16 cellular contexts compared by ENCODE assay signal in the genomic region with DNA sequence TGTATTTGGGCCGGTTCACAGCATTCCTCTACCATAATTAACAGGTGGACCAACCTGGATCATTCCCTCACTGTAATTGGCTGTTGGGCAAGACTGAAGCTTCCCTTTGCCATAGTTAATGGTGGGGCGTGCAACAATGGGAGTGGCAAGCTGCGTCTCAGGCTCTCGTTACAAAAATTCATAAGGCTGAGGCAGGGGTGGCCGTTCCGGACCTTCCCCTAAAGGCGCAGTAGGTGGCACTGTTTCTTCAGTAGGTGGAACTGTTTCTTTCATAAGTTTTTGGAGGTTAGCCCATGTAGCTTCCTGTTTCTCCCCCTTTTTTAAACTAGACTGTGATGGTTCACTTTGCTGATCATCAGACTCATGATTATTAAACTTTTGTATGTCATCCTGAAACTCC. TPM values are rescaled to one million over a fixed set of nuclear protein-coding genes. Genes with fewer than 3 reads are reported as not detected.
DNase-seq lines count a peak whose midpoint lies in the region; ATAC-seq and TF ChIP-seq lines count a peak whose summit lies in the region.
"Had no signal": no experiment of that assay in that cellular context is flagged by ENCODE, and none has a peak within 500 bp of the region (broad histone marks: within the 10 kb centered on the region; RNA-seq: fewer than 3 reads in every experiment).

No MANE protein-coding gene starts in this region.

- no peak overlapping the region for H3K4me2 ChIP-seq in PC-3 (ENCODE audit: low read length)

- no peak for ATAC-seq in PC-3
- ATAC-seq in lower lobe of right lung = no peak
- no peak for ATAC-seq in GM19324 (IDR thresholded peaks at IDR 0.05; ENCODE audit: low FRiP score, unreplicated experiment)
- no peak for ATAC-seq in Right ventricle myocardium superior (ENCODE audit: poor library complexity)

- H3K4me1 ChIP-seq in HEK293 (ENCODE audit: control insufficient read depth, insufficient read depth, low read length) (no peaks in the 10 kb centered on the region; the same call in 1 of the 2 replicates), PC-3 (ENCODE audit: insufficient read depth, low read length) (peaks cover 15% of the 10 kb centered on the region), lower lobe of right lung (no peaks in the 10 kb centered on the region)
- H3K4me1 ChIP-seq: vagina had no signal

- no peak overlapping the region for H3K9ac ChIP-seq in PC-3 (ENCODE audit: low read length)

- CTCF ChIA-PET in HEK293 (lab: Yijun Ruan, JAX) = interaction anchor here (0.5 to 2.6 kb wide), 7 partner anchors 11 to 204 kb away, joined by 3 to 22 read pairs (median 4); no protein-coding TSS in a partner anchor
- CTCF ChIA-PET in PC-3 (lab: Charles Lee) = no interaction called here

- no peak overlapping the region for H3K4me3 ChIP-seq in HEK293 (ENCODE audit: low read depth, low read length)
- H3K4me3 ChIP-seq in PC-3 (ENCODE audit: low read length) = no peak overlapping the region
- H3K4me3 ChIP-seq in lower lobe of right lung = no peak overlapping the region
- H3K4me3 ChIP-seq: vagina had no signal

- TF ChIP-seq CTCF in HEK293 (tag by site-specific recombination; IDR thresholded peaks at IDR 0.05) (no peak), PC-3 (conservative IDR thresholded peaks at IDR 0.05; ENCODE audit: low read depth, low read length) (peak; percentile 29; the same call in 1 of the 2 replicates), lower lobe of right lung (IDR thresholded peaks at IDR 0.05) (peak; percentile 13)

- H3K9me3 ChIP-seq in HEK293 (ENCODE audit: control insufficient read depth, insufficient read depth, low read depth, low read length) (no peaks in the 10 kb centered on the region), PC-3 (ENCODE audit: low read length) (no peaks in the 10 kb centered on the region), lower lobe of right lung (peaks cover 11% of the 10 kb centered on the region)
- H3K9me3 ChIP-seq: vagina had no signal

- POLR2A ChIA-PET in HEK293 (lab: Yijun Ruan, JAX) (no interaction called here), PC-3 (lab: Charles Lee; ENCODE audit: unreplicated experiment) (no interaction called here)

- H3K27me3 ChIP-seq in PC-3 (ENCODE audit: low read length) (no peaks in the 10 kb centered on the region), lower lobe of right lung (ENCODE audit: low read depth) (no peaks in the 10 kb centered on the region)
- H3K27me3 ChIP-seq: vagina had no signal

- H3F3A ChIP-seq in PC-3 (ENCODE audit: low read length, unreplicated experiment) = no peaks in the 10 kb centered on the region

- DNase-seq in NCI-H2171 treated with DMSO at 0.1 percent for 48 hours (lab: John Stamatoyannopoulos, UW) = peak; percentile 4
- no peak for DNase-seq in NCI-H2171 (lab: John Stamatoyannopoulos, UW)
- no peak for DNase-seq in PC-3
- no peak for DNase-seq in lower lobe of right lung
- no peak for DNase-seq in Right ventricle myocardium superior
- no peak for DNase-seq in HT-29 (ENCODE audit: low spot score)
- DNase-seq: activated B cell treated with CpG ODN at 0.5 μM for 24 hours; activated T-cell treated with anti-CD3 and anti-CD28 coated beads for 4 hours; DMS79 treated with DMSO at 0.1 percent for 48 hours; kidney; NCI-H2227 treated with DMSO at 0.1 percent for 48 hours; SIG-M5; stimulated activated CD4-positive, alpha-beta T cell treated with anti-CD3 and anti-CD28 coated beads, Interleukin-2, amount 100 ng/mL, for 24 hours had no signal

- no TSS peak for BruUV-seq in PC-3 (replicated peaks; lab: Mats Ljungman, UMichigan)

- H3K36me3 ChIP-seq in HEK293 (ENCODE audit: control insufficient read depth in 2 of 2, insufficient read depth in 1 of 2, low read length in 2 of 2) = no peaks in the 10 kb centered on the region
- H3K36me3 ChIP-seq in PC-3 (ENCODE audit: low read depth, low read length) = no peaks in the 10 kb centered on the region
- H3K36me3 ChIP-seq in lower lobe of right lung = no peaks in the 10 kb centered on the region
- H3K36me3 ChIP-seq: vagina had no signal

- no peaks in the 10 kb centered on the region for H3K79me2 ChIP-seq in PC-3 (ENCODE audit: low read length)

- H4K20me1 ChIP-seq in PC-3 (ENCODE audit: low read length) = no peaks in the 10 kb centered on the region

- intact Hi-C loops in PC-3 (cut with micrococcal nuclease) (no loop called here), lower lobe of right lung (cut with DNase I) (no loop called here), Right ventricle myocardium superior (cut with DNase I) (no loop called here)

- H3K9me2 ChIP-seq in PC-3 (replicated peaks; ENCODE audit: low read length) = no peaks in the 10 kb centered on the region

- no peak overlapping the region for H3K27ac ChIP-seq in HEK293 (ENCODE audit: extremely low read depth, low read depth, low read length)
- no peak overlapping the region for H3K27ac ChIP-seq in PC-3 (ENCODE audit: low read length)
- H3K27ac ChIP-seq in lower lobe of right lung = no peak overlapping the region
- H3K27ac ChIP-seq: vagina had no signal

- H2AFZ ChIP-seq in PC-3 (ENCODE audit: low read length) = no peak overlapping the region

TF ChIP-seq in HEK293, 187 proteins besides CTCF, POLR2A, EP300 and RAD21:
- TF ChIP-seq ZBTB20 (tag by site-specific recombination; IDR thresholded peaks at IDR 0.05) = peak; percentile 67
- TF ChIP-seq ZNF311 (tag by site-specific recombination; IDR thresholded peaks at IDR 0.05; ENCODE audit: borderline replicate concordance) = no peak
- no peak for TF ChIP-seq ZNF391 (tag by site-specific recombination; IDR thresholded peaks at IDR 0.05; ENCODE audit: borderline replicate concordance, low read depth)
- TF ChIP-seq ZFP37 (tag by site-specific recombination; IDR thresholded peaks at IDR 0.05) = no peak
- no peak for TF ChIP-seq ZNF423 (tag by site-specific recombination; IDR thresholded peaks at IDR 0.05)
- peak; percentile 80 for TF ChIP-seq ZNF654 (tag by site-specific recombination; IDR thresholded peaks at IDR 0.05; ENCODE audit: low read depth)
- TF ChIP-seq ZNF791 (tag by site-specific recombination; IDR thresholded peaks at IDR 0.05) = no peak
- TF ChIP-seq SALL2 (tag by site-specific recombination; IDR thresholded peaks at IDR 0.05; ENCODE audit: borderline replicate concordance) = no peak
- TF ChIP-seq MYNN (tag by site-specific recombination; IDR thresholded peaks at IDR 0.05; ENCODE audit: borderline replicate concordance) = no peak
- TF ChIP-seq BCL11A (tag by site-specific recombination; IDR thresholded peaks at IDR 0.05; ENCODE audit: low read depth) = no peak
- TF ChIP-seq, protein P1, sequence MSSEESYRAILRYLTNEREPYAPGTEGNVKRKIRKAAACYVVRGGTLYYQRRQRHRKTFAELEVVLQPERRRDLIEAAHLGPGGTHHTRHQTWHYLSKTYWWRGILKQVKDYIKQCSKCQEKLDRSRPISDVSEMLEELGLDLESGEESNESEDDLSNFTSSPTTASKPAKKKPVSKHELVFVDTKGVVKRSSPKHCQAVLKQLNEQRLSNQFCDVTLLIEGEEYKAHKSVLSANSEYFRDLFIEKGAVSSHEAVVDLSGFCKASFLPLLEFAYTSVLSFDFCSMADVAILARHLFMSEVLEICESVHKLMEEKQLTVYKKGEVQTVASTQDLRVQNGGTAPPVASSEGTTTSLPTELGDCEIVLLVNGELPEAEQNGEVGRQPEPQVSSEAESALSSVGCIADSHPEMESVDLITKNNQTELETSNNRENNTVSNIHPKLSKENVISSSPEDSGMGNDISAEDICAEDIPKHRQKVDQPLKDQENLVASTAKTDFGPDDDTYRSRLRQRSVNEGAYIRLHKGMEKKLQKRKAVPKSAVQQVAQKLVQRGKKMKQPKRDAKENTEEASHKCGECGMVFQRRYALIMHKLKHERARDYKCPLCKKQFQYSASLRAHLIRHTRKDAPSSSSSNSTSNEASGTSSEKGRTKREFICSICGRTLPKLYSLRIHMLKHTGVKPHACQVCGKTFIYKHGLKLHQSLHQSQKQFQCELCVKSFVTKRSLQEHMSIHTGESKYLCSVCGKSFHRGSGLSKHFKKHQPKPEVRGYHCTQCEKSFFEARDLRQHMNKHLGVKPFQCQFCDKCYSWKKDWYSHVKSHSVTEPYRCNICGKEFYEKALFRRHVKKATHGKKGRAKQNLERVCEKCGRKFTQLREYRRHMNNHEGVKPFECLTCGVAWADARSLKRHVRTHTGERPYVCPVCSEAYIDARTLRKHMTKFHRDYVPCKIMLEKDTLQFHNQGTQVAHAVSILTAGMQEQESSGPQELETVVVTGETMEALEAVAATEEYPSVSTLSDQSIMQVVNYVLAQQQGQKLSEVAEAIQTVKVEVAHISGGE (tag by site-specific recombination; conservative IDR thresholded peaks at IDR 0.05; ENCODE audit: low read depth) = no peak
- TF ChIP-seq KLF9 (tag by site-specific recombination; IDR thresholded peaks at IDR 0.05; ENCODE audit: low read depth) = no peak
- TF ChIP-seq, protein P2, sequence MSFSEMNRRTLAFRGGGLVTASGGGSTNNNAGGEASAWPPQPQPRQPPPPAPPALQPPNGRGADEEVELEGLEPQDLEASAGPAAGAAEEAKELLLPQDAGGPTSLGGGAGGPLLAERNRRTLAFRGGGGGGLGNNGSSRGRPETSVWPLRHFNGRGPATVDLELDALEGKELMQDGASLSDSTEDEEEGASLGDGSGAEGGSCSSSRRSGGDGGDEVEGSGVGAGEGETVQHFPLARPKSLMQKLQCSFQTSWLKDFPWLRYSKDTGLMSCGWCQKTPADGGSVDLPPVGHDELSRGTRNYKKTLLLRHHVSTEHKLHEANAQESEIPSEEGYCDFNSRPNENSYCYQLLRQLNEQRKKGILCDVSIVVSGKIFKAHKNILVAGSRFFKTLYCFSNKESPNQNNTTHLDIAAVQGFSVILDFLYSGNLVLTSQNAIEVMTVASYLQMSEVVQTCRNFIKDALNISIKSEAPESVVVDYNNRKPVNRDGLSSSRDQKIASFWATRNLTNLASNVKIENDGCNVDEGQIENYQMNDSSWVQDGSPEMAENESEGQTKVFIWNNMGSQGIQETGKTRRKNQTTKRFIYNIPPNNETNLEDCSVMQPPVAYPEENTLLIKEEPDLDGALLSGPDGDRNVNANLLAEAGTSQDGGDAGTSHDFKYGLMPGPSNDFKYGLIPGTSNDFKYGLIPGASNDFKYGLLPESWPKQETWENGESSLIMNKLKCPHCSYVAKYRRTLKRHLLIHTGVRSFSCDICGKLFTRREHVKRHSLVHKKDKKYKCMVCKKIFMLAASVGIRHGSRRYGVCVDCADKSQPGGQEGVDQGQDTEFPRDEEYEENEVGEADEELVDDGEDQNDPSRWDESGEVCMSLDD (tag by site-specific recombination; IDR thresholded peaks at IDR 0.05) = no peak
- no peak for TF ChIP-seq ZNF830 (tag by site-specific recombination; IDR thresholded peaks at IDR 0.05; ENCODE audit: low read depth)
TF ChIP-seq in HEK293: peak in this region for 2.

RNA-seq across cellular contexts. Expression of a gene that starts 17.0 kb away (rescaled TPM):
- total RNA-seq in PC-3 (2014; rRNA removed) = 7.4 and 7.9 TPM in 2 replicates
- 62.1 TPM for total RNA-seq in lower lobe of right lung
- total RNA-seq in Right ventricle myocardium superior = not detected
- total RNA-seq in HT-29 (2014; rRNA removed; shearing (Covaris generic)) = 24.2 and 24.9 TPM in 2 replicates
- total RNA-seq: activated B cell treated with CpG ODN at 0.5 μM for 24 hours, vagina had no signal
